8 cellular contexts compared by ENCODE assay signal in the genomic region with DNA sequence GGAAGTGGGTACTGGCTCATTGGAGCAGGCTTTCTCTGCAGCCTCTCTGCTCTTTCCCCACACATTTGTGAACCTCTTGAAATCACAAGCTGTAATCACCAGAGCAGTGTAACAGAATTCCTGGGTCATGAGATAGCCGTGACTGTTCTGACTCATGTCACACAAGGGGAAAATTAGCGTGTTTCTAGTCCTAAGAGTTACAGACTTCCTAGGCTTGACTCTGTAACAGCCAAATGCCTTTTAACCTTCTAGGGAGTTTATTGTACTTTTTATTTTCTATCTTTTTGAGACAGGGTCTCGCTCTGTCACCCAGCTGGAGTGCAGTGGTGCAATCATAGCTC. TPM values are rescaled to one million over a fixed set of nuclear protein-coding genes. Genes with fewer than 3 reads are reported as not detected.
DNase-seq lines count a peak whose midpoint lies in the region; TF ChIP-seq lines count a peak whose summit lies in the region.

No MANE protein-coding gene starts in this region.

- TF ChIP-seq CTCF in GM20000 (IDR thresholded peaks at IDR 0.05; ENCODE audit: extremely low read depth, missing control alignments), result no peak

- peak; percentile 84 for DNase-seq in Daoy (ENCODE audit: low read depth)
- DNase-seq in HuH-7.5 (ENCODE audit: low spot score), result peak; percentile 66
- DNase-seq in dermis blood vessel endothelial cell, result peak; percentile 93
- DNase-seq in myocyte (ENCODE audit: low read depth), result peak; percentile 94
- DNase-seq in mesenteric fat pad (ENCODE audit: low spot score), result no peak
- no peak for DNase-seq in activated CD4-positive, alpha-beta T cell treated with anti-CD3 and anti-CD28 coated beads, Interleukin-2, amount 50 U/mL, for 4 hours
- DNase-seq in stimulated activated CD4-positive, alpha-beta T cell treated with anti-CD3 and anti-CD28 coated beads, Interleukin-4, amount 100 ng/mL, for 24 hours, result no peak
- no peak for DNase-seq in GM20000 (ENCODE audit: low spot score)

RNA-seq across cellular contexts. Expression of a gene that starts 54.7 kb away (rescaled TPM):
- total RNA-seq in Daoy (2014; rRNA removed; shearing (Covaris generic)), result 7.1 and 7.4 TPM in 2 replicates
- total RNA-seq in dermis blood vessel endothelial cell (52.1 and 67.3 TPM in 2 replicates), myocyte (75.5 and 117 TPM in 2 replicates), mesenteric fat pad (38.3 TPM)
- polyA plus RNA-seq in myocyte (2012), result 65.8 TPM

Comparison
In these comparisons a context has a peak if more than half of its experiments do, and no peak if none do; other contexts are left out.
1. DNase-seq: peak in Daoy (single experiment), HuH-7.5 (single experiment), dermis blood vessel endothelial cell (single experiment) and myocyte (single experiment); none in mesenteric fat pad (single experiment), activated CD4-positive, alpha-beta T cell treated with anti-CD3 and anti-CD28 coated beads, Interleukin-2, amount 50 U/mL, for 4 hours (0 of 2), stimulated activated CD4-positive, alpha-beta T cell treated with anti-CD3 and anti-CD28 coated beads, Interleukin-4, amount 100 ng/mL, for 24 hours (single experiment) and GM20000 (single experiment).